In genomic region chr2:68245672-68246071, GRCh38 we compare ENCODE assay signal across 33 cellular contexts.
"Had no signal": no experiment of that assay in that cellular context is flagged by ENCODE, and none has a peak within 500 bp of the region (broad histone marks: within the 10 kb centered on the region; RNA-seq: fewer than 3 reads in every experiment).

No MANE protein-coding gene starts in this region.

- H3K27me3 ChIP-seq: ascending aorta, cardiac muscle cell had no signal

- H3K4me3 ChIP-seq: ascending aorta, cardiac muscle cell had no signal

- H3K9me3 ChIP-seq: ascending aorta had no signal

- ATAC-seq: activated CD8-positive, alpha-beta T cell treated with anti-CD3 and anti-CD28 coated beads for 36 hours; activated T-cell treated with anti-CD3 and anti-CD28 coated beads, Interleukin-2, amount 50 U/mL, for 72 hours; activated T-helper 17 cell treated with anti-CD3 and anti-CD28 coated beads, Interleukin-2, amount 50 U/mL, for 72 hours; PC-3; Right ventricle myocardium inferior; SK-N-SH treated with all-trans-retinoic acid at 6 μM for 48 hours had no signal

- H3K27me3 Mint-ChIP-seq: activated CD8-positive, alpha-beta T cell treated with anti-CD3 and anti-CD28 coated beads for 36 hours; activated naive CD4-positive, alpha-beta T cell treated with anti-CD3 and anti-CD28 coated beads, Interleukin-2, amount 50 U/mL, for 24 hours; activated naive CD8-positive, alpha-beta T cell treated with anti-CD3 and anti-CD28 coated beads, Interleukin-2, amount 10 ng/mL, durations not matched to agents 7 days and 5 days; activated T-helper 17 cell treated with anti-CD3 and anti-CD28 coated beads, Interleukin-2, amount 50 U/mL, for 72 hours; central memory CD8-positive, alpha-beta T cell had no signal

- H3K4me3 Mint-ChIP-seq: activated CD8-positive, alpha-beta T cell treated with anti-CD3 and anti-CD28 coated beads for 36 hours; activated naive CD4-positive, alpha-beta T cell treated with anti-CD3 and anti-CD28 coated beads, Interleukin-2, amount 50 U/mL, for 24 hours; activated naive CD8-positive, alpha-beta T cell treated with anti-CD3 and anti-CD28 coated beads, Interleukin-2, amount 10 ng/mL, durations not matched to agents 7 days and 5 days; activated T-cell treated with anti-CD3 and anti-CD28 coated beads, Interleukin-2, amount 50 U/mL, for 72 hours; activated T-helper 17 cell treated with anti-CD3 and anti-CD28 coated beads, Interleukin-2, amount 50 U/mL, for 72 hours; central memory CD8-positive, alpha-beta T cell had no signal

- H3K9me3 Mint-ChIP-seq: activated CD8-positive, alpha-beta T cell treated with anti-CD3 and anti-CD28 coated beads for 36 hours; activated naive CD4-positive, alpha-beta T cell treated with anti-CD3 and anti-CD28 coated beads, Interleukin-2, amount 50 U/mL, for 24 hours; activated naive CD8-positive, alpha-beta T cell treated with anti-CD3 and anti-CD28 coated beads, Interleukin-2, amount 10 ng/mL, durations not matched to agents 7 days and 5 days; activated T-cell treated with anti-CD3 and anti-CD28 coated beads, Interleukin-2, amount 50 U/mL, for 72 hours; activated T-helper 17 cell treated with anti-CD3 and anti-CD28 coated beads, Interleukin-2, amount 50 U/mL, for 72 hours; central memory CD8-positive, alpha-beta T cell had no signal

- DNase-seq: activated CD4-positive, alpha-beta T cell treated with anti-CD3 and anti-CD28 coated beads for 1 hour; activated CD4-positive, alpha-beta T cell treated with anti-CD3 and anti-CD28 coated beads for 48 hours; activated CD4-positive, alpha-beta T cell treated with anti-CD3 and anti-CD28 coated beads, Interleukin-2, amount 50 U/mL, for 4 hours; activated CD4-positive, CD25-positive, alpha-beta regulatory T cell; activated CD8-positive, alpha-beta T cell treated with anti-CD3 and anti-CD28 coated beads for 36 hours; activated gamma-delta T cell; activated naive CD4-positive, alpha-beta T cell treated with Interleukin-2 at 50 U/mL for 16 hours; activated naive CD8-positive, alpha-beta T cell treated with anti-CD3 and anti-CD28 coated beads, Interleukin-2, amount 10 ng/mL, durations not matched to agents 7 days and 5 days; activated T-cell treated with anti-CD3 and anti-CD28 coated beads, Interleukin-2, amount 50 U/mL, for 1 hour; activated T-cell treated with anti-CD3 and anti-CD28 coated beads, Interleukin-2, amount 50 U/mL, for 72 hours; amygdala; NCI-H1092; NCI-H146; NCI-H187; NCI-H2029 treated with DMSO at 0.1 percent for 48 hours; NCI-H2107; NCI-H2171; NCI-H510A; NCI-H526; NCI-H748 treated with DMSO at 0.1 percent for 48 hours; NK-92 treated with Interleukin-12 subunit alpha and Interleukin-12 subunit beta, amount 100 ng/mL, for 24 hours; PC-3; SW 1271; T-helper 1 cell; T1000; WERI-Rb-1 had no signal

- H3K36me3 ChIP-seq: ascending aorta, cardiac muscle cell had no signal

- H3K27ac Mint-ChIP-seq: activated CD8-positive, alpha-beta T cell treated with anti-CD3 and anti-CD28 coated beads for 36 hours; activated naive CD4-positive, alpha-beta T cell treated with anti-CD3 and anti-CD28 coated beads, Interleukin-2, amount 50 U/mL, for 24 hours; activated naive CD8-positive, alpha-beta T cell treated with anti-CD3 and anti-CD28 coated beads, Interleukin-2, amount 10 ng/mL, durations not matched to agents 7 days and 5 days; activated T-cell treated with anti-CD3 and anti-CD28 coated beads, Interleukin-2, amount 50 U/mL, for 72 hours; activated T-helper 17 cell treated with anti-CD3 and anti-CD28 coated beads, Interleukin-2, amount 50 U/mL, for 72 hours had no signal

- H3K27ac ChIP-seq: ascending aorta, cardiac muscle cell, WERI-Rb-1 had no signal
